ENCODE assay signal across 8 cellular contexts in genomic region chr18:7221424-7222155, GRCh38. TPM values are rescaled to one million over a fixed set of nuclear protein-coding genes. Genes with fewer than 3 reads are reported as not detected.
DNase-seq lines count a peak whose midpoint lies in the region; ATAC-seq and TF ChIP-seq lines count a peak whose summit lies in the region.

No MANE protein-coding gene starts in this region.

- TF ChIP-seq CTCF in omental fat pad (IDR thresholded peaks at IDR 0.05) (no peak), coronary artery (IDR thresholded peaks at IDR 0.05) (no peak)

- peaks cover 14% of the 10 kb centered on the region for H3K27me3 ChIP-seq in adipocyte (replicated peaks; ENCODE audit: control insufficient read depth, insufficient read depth, low read length)
- H3K27me3 ChIP-seq in naive thymus-derived CD4-positive, alpha-beta T cell (ENCODE audit: control insufficient read depth in 2 of 2, insufficient read depth in 2 of 2, low read length in 2 of 2): no peaks in the 10 kb centered on the region

- H3K36me3 ChIP-seq in adipocyte (ENCODE audit: control insufficient read depth, insufficient read depth, low read length, severe bottlenecking): no peaks in the 10 kb centered on the region
- no peaks in the 10 kb centered on the region for H3K36me3 ChIP-seq in naive thymus-derived CD4-positive, alpha-beta T cell (ENCODE audit: control insufficient read depth in 2 of 3, insufficient read depth in 3 of 3, low read length in 3 of 3)

- intact Hi-C loops in naive thymus-derived CD4-positive, alpha-beta T cell (cut with micrococcal nuclease): loop anchor here in 1 of 2 donors (2.0 kb wide), 1 partner anchor 345 kb away; the partner anchor contains the start of gene PTPRM

- no peak overlapping the region for H3K4me3 Mint-ChIP-seq in naive thymus-derived CD4-positive, alpha-beta T cell

- CTCF ChIA-PET in naive thymus-derived CD4-positive, alpha-beta T cell (lab: Charles Lee): no interaction called here

- peaks cover 0 to 4% (median 2%) of the 10 kb centered on the region in 11 donors for H3K9me3 Mint-ChIP-seq in naive thymus-derived CD4-positive, alpha-beta T cell

- DNase-seq in AML-193 (lab: John Stamatoyannopoulos, UW) (peak; percentile 19 to 28), H4 (ENCODE audit: low spot score) (peak; percentile 78), NCI-H2171 (lab: John Stamatoyannopoulos, UW) (peak; percentile 60), adipocyte (ENCODE audit: low read depth) (peak; percentile 66), iPS DF 4.7 (ENCODE audit: extremely low read depth, low spot score) (peak; percentile 87), omental fat pad (ENCODE audit: low spot score) (no peak), coronary artery (ENCODE audit: low spot score) (no peak)
- no peak for DNase-seq in naive thymus-derived CD4-positive, alpha-beta T cell

- no peaks in the 10 kb centered on the region for H3K36me3 Mint-ChIP-seq in naive thymus-derived CD4-positive, alpha-beta T cell

- no peak overlapping the region for H3K4me3 ChIP-seq in adipocyte (ENCODE audit: low read length)
- H3K4me3 ChIP-seq in naive thymus-derived CD4-positive, alpha-beta T cell (ENCODE audit: low read length): no peak overlapping the region
- no peak overlapping the region for H3K4me3 ChIP-seq in coronary artery

- no peak overlapping the region for H3K27ac Mint-ChIP-seq in naive thymus-derived CD4-positive, alpha-beta T cell

- POLR2A ChIA-PET in naive thymus-derived CD4-positive, alpha-beta T cell (lab: Charles Lee): no interaction called here

- ATAC-seq in naive thymus-derived CD4-positive, alpha-beta T cell: no peak
- ATAC-seq in omental fat pad (ENCODE audit: low FRiP score): no peak

- no peak overlapping the region for H3K27ac ChIP-seq in naive thymus-derived CD4-positive, alpha-beta T cell (ENCODE audit: low read depth, low read length)
- H3K27ac ChIP-seq in coronary artery: no peak overlapping the region

- H3K4me1 Mint-ChIP-seq in naive thymus-derived CD4-positive, alpha-beta T cell: no peaks in the 10 kb centered on the region

- no peaks in the 10 kb centered on the region for H3K4me1 ChIP-seq in adipocyte (ENCODE audit: control insufficient read depth, insufficient read depth, low read length)
- no peaks in the 10 kb centered on the region for H3K4me1 ChIP-seq in naive thymus-derived CD4-positive, alpha-beta T cell (ENCODE audit: control insufficient read depth in 2 of 2, insufficient read depth in 2 of 2, low read length in 2 of 2)

- peaks cover 0 to 5% (median 0%) of the 10 kb centered on the region in 5 donors for H3K27me3 Mint-ChIP-seq in naive thymus-derived CD4-positive, alpha-beta T cell

- H3K9me3 ChIP-seq in adipocyte (ENCODE audit: control insufficient read depth, low read length): no peaks in the 10 kb centered on the region
- no peaks in the 10 kb centered on the region for H3K9me3 ChIP-seq in naive thymus-derived CD4-positive, alpha-beta T cell (ENCODE audit: control insufficient read depth in 2 of 3, low read length in 3 of 3)

- H3K9ac ChIP-seq in adipocyte (ENCODE audit: low read length): no peak overlapping the region

RNA-seq across cellular contexts. Expression of gene LRRC30, which starts 9.3 kb away (rescaled TPM):
- not detected in 2 replicates for total RNA-seq in H4 (2014; rRNA removed; shearing (Covaris generic))
- not detected for total RNA-seq in naive thymus-derived CD4-positive, alpha-beta T cell
- not detected for polyA plus RNA-seq in naive thymus-derived CD4-positive, alpha-beta T cell
- total RNA-seq in omental fat pad: not detected

Comparison
In these comparisons a context has a peak if more than half of its experiments do, and no peak if none do; other contexts are left out.
1. DNase-seq: peak in AML-193 (2 of 2), H4 (single experiment), NCI-H2171 (single experiment), adipocyte (single experiment) and iPS DF 4.7 (single experiment); none in naive thymus-derived CD4-positive, alpha-beta T cell (0 of 9), omental fat pad (single experiment) and coronary artery (single experiment).